8 cellular contexts compared by ENCODE assay signal in genomic region chr3:108552267-108553159, GRCh38. TPM values are rescaled to one million over a fixed set of nuclear protein-coding genes. Genes with fewer than 3 reads are reported as not detected.
DNase-seq lines count a peak whose midpoint lies in the region; ATAC-seq and TF ChIP-seq lines count a peak whose summit lies in the region.

No MANE protein-coding gene starts in this region.

- no peaks in the 10 kb centered on the region for H3K9me3 Mint-ChIP-seq in CD8-positive, alpha-beta T cell

- H3K27me3 ChIP-seq in CD8-positive, alpha-beta T cell (ENCODE audit: insufficient read depth, low read length), result no peaks in the 10 kb centered on the region
- no peaks in the 10 kb centered on the region for H3K27me3 ChIP-seq in psoas muscle (ENCODE audit: insufficient read depth in 3 of 3, low read length in 2 of 3)

- H3K4me3 ChIP-seq in CD8-positive, alpha-beta T cell (ENCODE audit: low read depth, low read length), result no peak overlapping the region
- H3K4me3 ChIP-seq in foreskin fibroblast (ENCODE audit: low read depth in 1 of 2, low read length in 2 of 2) (no peak overlapping the region), psoas muscle (no peak overlapping the region)

- intact Hi-C loops in CD8-positive, alpha-beta T cell (cut with DNase I, micrococcal nuclease), result loop anchor here (1.0 to 10.0 kb wide), 6 partner anchors 63 to 1315 kb away; no protein-coding TSS in a partner anchor
- intact Hi-C loops in psoas muscle (cut with DNase I), result loop anchor here in 1 of 2 donors (1.0 kb wide), 1 partner anchor 63 kb away; no protein-coding TSS in a partner anchor

- H3K27ac Mint-ChIP-seq in CD8-positive, alpha-beta T cell, result no peak overlapping the region
- peak overlapping the region; percentile 91 for H3K27ac Mint-ChIP-seq in T-helper 17 cell

- TF ChIP-seq CTCF in CD8-positive, alpha-beta T cell (IDR thresholded peaks at IDR 0.05), result peak; percentile 58
- TF ChIP-seq CTCF in foreskin fibroblast (IDR thresholded peaks at IDR 0.05; ENCODE audit: low read depth, low read length), result peak; percentile 21
- peak; percentile 62 for TF ChIP-seq CTCF in psoas muscle (IDR thresholded peaks at IDR 0.05)

- DNase-seq in CD8-positive, alpha-beta T cell, result no peak
- DNase-seq in NCI-H1092 treated with DMSO at 0.1 percent for 48 hours (lab: John Stamatoyannopoulos, UW) (peak; percentile 49), T-helper 17 cell (no peak), foreskin fibroblast (peak; percentile 14 to 64), psoas muscle (no peak)
- DNase-seq in stimulated activated naive CD4-positive, alpha-beta T cell treated with Interleukin-2 at 50 U/mL for 16 hours (lab: John Stamatoyannopoulos, UW), result no peak

- H3K27me3 Mint-ChIP-seq in CD8-positive, alpha-beta T cell (ENCODE audit: low read depth), result no peaks in the 10 kb centered on the region
- no peaks in the 10 kb centered on the region for H3K27me3 Mint-ChIP-seq in T-helper 17 cell

- no peaks in the 10 kb centered on the region for H3K36me3 ChIP-seq in CD8-positive, alpha-beta T cell (ENCODE audit: insufficient read depth, low read length)
- H3K36me3 ChIP-seq in psoas muscle (ENCODE audit: insufficient read depth in 1 of 2, low read depth in 1 of 2), result no peaks in the 10 kb centered on the region

- CTCF ChIA-PET in CD8-positive, alpha-beta T cell (lab: Charles Lee), result interaction anchor here (0.7 to 3.3 kb wide), 19 partner anchors 9 to 1317 kb away, joined by 3 to 52 read pairs (median 4); no protein-coding TSS in a partner anchor

- peaks cover 2% of the 10 kb centered on the region for H3K4me1 Mint-ChIP-seq in CD8-positive, alpha-beta T cell (ENCODE audit: low read depth)
- H3K4me1 Mint-ChIP-seq in T-helper 17 cell, result peaks cover 8% of the 10 kb centered on the region

- H3K4me1 ChIP-seq in CD8-positive, alpha-beta T cell (ENCODE audit: insufficient read depth, low read length), result no peaks in the 10 kb centered on the region
- H3K4me1 ChIP-seq in psoas muscle, result no peaks in the 10 kb centered on the region

- POLR2A ChIA-PET in CD8-positive, alpha-beta T cell (lab: Charles Lee), result interaction anchor here (1.8 kb wide), 1 partner anchor 52 kb away, joined by 3 read pairs; no protein-coding TSS in a partner anchor

- H3K27ac ChIP-seq in CD8-positive, alpha-beta T cell (ENCODE audit: low read depth, low read length), result no peak overlapping the region
- H3K27ac ChIP-seq in psoas muscle, result no peak overlapping the region

- peak; percentile 52 for ATAC-seq in CD8-positive, alpha-beta T cell
- peak; percentile 64 for ATAC-seq in GM19463 (IDR thresholded peaks at IDR 0.05; ENCODE audit: unreplicated experiment)
- peak; percentile 60 for ATAC-seq in T-helper 17 cell
- peak in 1 of 4 donors; percentile 78 for ATAC-seq in psoas muscle
- no peak for ATAC-seq in GM21515 (IDR thresholded peaks at IDR 0.05; ENCODE audit: unreplicated experiment)

- WGBS in psoas muscle, 3 donors, result 54 to 66% (median 56%) methylated on average over 4 of the region's 4 CpGs

- H3K36me3 Mint-ChIP-seq in CD8-positive, alpha-beta T cell, result peaks cover 13% of the 10 kb centered on the region
- no peaks in the 10 kb centered on the region for H3K36me3 Mint-ChIP-seq in T-helper 17 cell (ENCODE audit: low read depth)

- no peaks in the 10 kb centered on the region for H3K9me3 ChIP-seq in CD8-positive, alpha-beta T cell (ENCODE audit: low read length)
- H3K9me3 ChIP-seq in T-helper 17 cell (ENCODE audit: control insufficient read depth, low read length, poor library complexity, severe bottlenecking) (no peaks in the 10 kb centered on the region), psoas muscle (no peaks in the 10 kb centered on the region)

- H3K4me3 Mint-ChIP-seq in CD8-positive, alpha-beta T cell, result no peak overlapping the region
- H3K4me3 Mint-ChIP-seq in T-helper 17 cell, result no peak overlapping the region

RNA-seq across cellular contexts. Expression of gene CIP2A, which starts 36.7 kb away (rescaled TPM):
- 1 to 10 TPM; 3.0 to 4.2 TPM for total RNA-seq in CD8-positive, alpha-beta T cell
- 1 to 10 TPM; 4.1 to 6.8 TPM for total RNA-seq in T-helper 17 cell
- total RNA-seq in psoas muscle, result 1 to 10 TPM in 1 of 4 donors, under 1 TPM in 3; 0.62 to 1.1 (median 0.90) TPM
- polyA plus RNA-seq in psoas muscle, result 1 to 10 TPM in 1 of 3 donors, under 1 TPM in 2; 0.31 to 1.7 (median 0.95) TPM

RNA-seq across cellular contexts. Expression of gene DZIP3, which starts 37.0 kb away (rescaled TPM):
- total RNA-seq in CD8-positive, alpha-beta T cell, result 1 to 10 TPM; 8.7 to 9.4 TPM
- total RNA-seq in T-helper 17 cell, result 10 to 100 TPM; 14.3 to 15.1 TPM
- total RNA-seq in psoas muscle, result 10 to 100 TPM in 3 of 4 donors, 1 to 10 TPM in 1; 7.6 to 20.8 (median 13.4) TPM
- 1 to 10 TPM; 2.5 to 3.2 (median 2.9) TPM for polyA plus RNA-seq in psoas muscle

RNA-seq across cellular contexts. Expression of gene MYH15, which starts 42.1 kb away (rescaled TPM):
- total RNA-seq in CD8-positive, alpha-beta T cell, result under 1 TPM in 1 of 2 experiments, not detected in 1; 0.05 TPM
- total RNA-seq in T-helper 17 cell, result not detected
- under 1 TPM; 0.08 to 0.67 (median 0.20) TPM for total RNA-seq in psoas muscle
- under 1 TPM; 0.01 to 0.08 (median 0.06) TPM for polyA plus RNA-seq in psoas muscle

Comparison
In these comparisons a context has a peak if more than half of its experiments do, and no peak if none do; other contexts are left out.
1. DNase-seq: peak in NCI-H1092 treated with DMSO at 0.1 percent for 48 hours (single experiment) and foreskin fibroblast (2 of 2); none in CD8-positive, alpha-beta T cell (0 of 7), T-helper 17 cell (0 of 3), psoas muscle (0 of 2) and stimulated activated naive CD4-positive, alpha-beta T cell treated with Interleukin-2 at 50 U/mL for 16 hours (single experiment).
2. Peak in every context shown above with its lines, with median percentiles within 50 percentile points of each other: CTCF ChIP-seq.